10 cellular contexts compared by ENCODE assay signal in genomic region chr5:163727028-163727427, GRCh38.
A peak's percentile ranks its signal among the peaks of the same experiment; 100 is the strongest.
DNase-seq lines count a peak whose midpoint lies in the region; ATAC-seq and TF ChIP-seq lines count a peak whose summit lies in the region.
"Had no signal": no experiment of that assay in that cellular context is flagged by ENCODE, and none has a peak within 500 bp of the region (broad histone marks: within the 10 kb centered on the region; RNA-seq: fewer than 3 reads in every experiment).

No MANE protein-coding gene starts in this region.

- peak overlapping the region; percentile 1; the same call in 1 of the 2 replicates for H3K4me3 ChIP-seq in GM12865 (ENCODE audit: low read depth, low read length)
- no peak overlapping the region for H3K4me3 ChIP-seq in BE2C (ENCODE audit: low read depth, low read length)

- ATAC-seq in GM21515 (IDR thresholded peaks at IDR 0.05; ENCODE audit: unreplicated experiment) (peak; percentile 76), HG03175 (IDR thresholded peaks at IDR 0.05; ENCODE audit: unreplicated experiment) (peak; percentile 91)

- in situ Hi-C loops in SK-MEL-5 (cut with HindIII; ENCODE audit: low pct_unique_long_range_greater_than_20kb, low sequenced_read_pairs): no loop called here

- H3K36me3 ChIP-seq in BE2C: no peaks in the 10 kb centered on the region

- H3K27me3 ChIP-seq in BE2C: no peaks in the 10 kb centered on the region

- peak; percentile 30 for DNase-seq in GM12865 (ENCODE audit: low read depth)
- peak; percentile 32 for DNase-seq in SK-MEL-5 (ENCODE audit: low read depth, low spot score)
- DNase-seq in BE2C: no peak
- no peak for DNase-seq in SIG-M5 treated with dmso at 0.1 percent for 504 hours (lab: John Stamatoyannopoulos, UW; ENCODE audit: unreplicated experiment)
- DNase-seq in GM20000 (ENCODE audit: low spot score): no peak
- no peak for DNase-seq in KG1 (lab: John Stamatoyannopoulos, UW)
- DNase-seq: immature natural killer cell, NCI-H1105 treated with DMSO at 0.1 percent for 48 hours had no signal

- TF ChIP-seq CTCF in GM12865 (IDR thresholded peaks at IDR 0.05; ENCODE audit: insufficient read depth, low read depth, low read length, missing control alignments): no peak
- no peak for TF ChIP-seq CTCF in BE2C (IDR thresholded peaks at IDR 0.05; ENCODE audit: low read depth, low read length)
- TF ChIP-seq CTCF in GM20000 (IDR thresholded peaks at IDR 0.05; ENCODE audit: extremely low read depth, missing control alignments): no peak

- no peaks in the 10 kb centered on the region for H3K4me1 ChIP-seq in BE2C

- no peaks in the 10 kb centered on the region for H3K9me3 ChIP-seq in BE2C

Comparison
In these comparisons a context has a peak if more than half of its experiments do, and no peak if none do; other contexts are left out.
1. DNase-seq: peak in GM12865 (single experiment) and SK-MEL-5 (single experiment); none in BE2C (single experiment), SIG-M5 treated with dmso at 0.1 percent for 504 hours (single experiment), GM20000 (single experiment) and KG1 (single experiment).